ENCODE assay signal across 8 cellular contexts in genomic region chr6:149318581-149319286, GRCh38. TPM values are rescaled to one million over a fixed set of nuclear protein-coding genes. Genes with fewer than 3 reads are reported as not detected.
DNase-seq lines count a peak whose midpoint lies in the region; ATAC-seq, FAIRE-seq and TF ChIP-seq lines count a peak whose summit lies in the region.

No MANE protein-coding gene starts in this region.

- H3K27ac ChIP-seq in CD8-positive, alpha-beta T cell (ENCODE audit: low read depth, low read length): peak overlapping the region; percentile 35
- H3K27ac ChIP-seq in KMS-11 (no peak overlapping the region), iPS-20b (ENCODE audit: low read length) (peak overlapping the region; percentile 48), small intestine (ENCODE audit: low read depth in 1 of 2, low read length in 1 of 2) (peak overlapping the region; percentile 25 to 55)

- H3K9me3 ChIP-seq in CD8-positive, alpha-beta T cell (ENCODE audit: low read length): no peaks in the 10 kb centered on the region
- no peaks in the 10 kb centered on the region for H3K9me3 ChIP-seq in iPS-20b (ENCODE audit: insufficient read depth, low read depth, low read length)
- H3K9me3 ChIP-seq in small intestine (ENCODE audit: control insufficient read depth, low read depth): no peaks in the 10 kb centered on the region

- no peaks in the 10 kb centered on the region for H3K27me3 Mint-ChIP-seq in CD8-positive, alpha-beta T cell (ENCODE audit: low read depth)

- peak overlapping the region; percentile 36 for H3K4me3 ChIP-seq in CD8-positive, alpha-beta T cell (ENCODE audit: low read depth, low read length)
- H3K4me3 ChIP-seq in KMS-11 (IDR thresholded peaks at IDR 0.05; ENCODE audit: insufficient read depth, low read depth, low read length) (no peak overlapping the region), iPS-20b (ENCODE audit: low read length) (peak overlapping the region; percentile 95), small intestine (ENCODE audit: low read depth in 1 of 2, low read length in 2 of 2) (peak overlapping the region; percentile 76 to 99)

- H3K36me3 ChIP-seq in CD8-positive, alpha-beta T cell (ENCODE audit: insufficient read depth, low read length): no peaks in the 10 kb centered on the region
- H3K36me3 ChIP-seq in KMS-11 (ENCODE audit: insufficient read depth) (no peaks in the 10 kb centered on the region), iPS-20b (ENCODE audit: insufficient read depth, low read depth, low read length) (no peaks in the 10 kb centered on the region), small intestine (ENCODE audit: control insufficient read depth in 2 of 2, insufficient read depth in 2 of 2, low read length in 2 of 2) (no peaks in the 10 kb centered on the region)

- CTCF ChIA-PET in CD8-positive, alpha-beta T cell (lab: Charles Lee): interaction anchor here (2.3 kb wide), 1 partner anchor 113 kb away, joined by 11 read pairs; no protein-coding TSS in a partner anchor

- peaks cover 54% of the 10 kb centered on the region; the same call in 1 of the 2 replicates for H3K79me2 ChIP-seq in KMS-11 (ENCODE audit: insufficient read depth, low read depth)

- peak overlapping the region; percentile 89 for H3K4me3 Mint-ChIP-seq in CD8-positive, alpha-beta T cell

- H3K36me3 Mint-ChIP-seq in CD8-positive, alpha-beta T cell: peaks cover 10% of the 10 kb centered on the region
- peaks cover 6 to 31% of the 10 kb centered on the region in 2 donors for H3K36me3 Mint-ChIP-seq in activated naive CD4-positive, alpha-beta T cell treated with anti-CD3 and anti-CD28 coated beads, Interleukin-2, amount 50 U/mL, for 72 hours

- peak overlapping the region; percentile 94 for H3K27ac Mint-ChIP-seq in CD8-positive, alpha-beta T cell
- peak overlapping the region; percentile 95 to 97 for H3K27ac Mint-ChIP-seq in activated naive CD4-positive, alpha-beta T cell treated with anti-CD3 and anti-CD28 coated beads, Interleukin-2, amount 50 U/mL, for 72 hours

- 0 to 2% (median 1%) methylated on average over 14 of the region's 14 CpGs for WGBS in small intestine, 3 donors

- H2AFZ ChIP-seq in KMS-11 (ENCODE audit: low read depth): no peak overlapping the region

- 0 out of 2 replicates have a peak, but pooled peaks cover 3% of the 10 kb centered on the region for H4K20me1 ChIP-seq in KMS-11 (ENCODE audit: insufficient read depth)

- intact Hi-C loops in CD8-positive, alpha-beta T cell (cut with DNase I, micrococcal nuclease): loop anchor here (5.0 to 10.0 kb wide), 6 partner anchors 34 to 574 kb away; partner anchors contain the start of genes PPIL4 (in 1 of the 2), UST (in 1 of the 2) and ZC3H12D (in 1 of the 2)

- peak overlapping the region; percentile 47 for H3K4me2 ChIP-seq in KMS-11

- H3K4me1 ChIP-seq in CD8-positive, alpha-beta T cell (ENCODE audit: insufficient read depth, low read length): peaks cover 48% of the 10 kb centered on the region
- H3K4me1 ChIP-seq in KMS-11 (ENCODE audit: low read depth, poor library complexity, severe bottlenecking) (peaks cover 31% of the 10 kb centered on the region), iPS-20b (ENCODE audit: insufficient read depth, low read length) (peaks cover 22% of the 10 kb centered on the region), small intestine (ENCODE audit: control insufficient read depth in 2 of 2, insufficient read depth in 1 of 2, low read depth in 1 of 2, low read length in 1 of 2) (no peaks in the 10 kb centered on the region)

- no peaks in the 10 kb centered on the region for H3K27me3 ChIP-seq in CD8-positive, alpha-beta T cell (ENCODE audit: insufficient read depth, low read length)
- H3K27me3 ChIP-seq in KMS-11 (ENCODE audit: insufficient read depth, low read depth) (no peaks in the 10 kb centered on the region), iPS-20b (ENCODE audit: insufficient read depth, low read length) (no peaks in the 10 kb centered on the region), small intestine (ENCODE audit: control insufficient read depth in 2 of 2, insufficient read depth in 2 of 2, low read length in 2 of 2) (no peaks in the 10 kb centered on the region)

- no peaks in the 10 kb centered on the region for H3K9me3 Mint-ChIP-seq in CD8-positive, alpha-beta T cell
- H3K9me3 Mint-ChIP-seq in activated naive CD4-positive, alpha-beta T cell treated with anti-CD3 and anti-CD28 coated beads, Interleukin-2, amount 50 U/mL, for 72 hours: peaks cover under 1 to 3% of the 10 kb centered on the region in 2 donors

- FAIRE-seq in small intestine (lab: Jason Lieb, UNC): no peak

- POLR2A ChIA-PET in CD8-positive, alpha-beta T cell (lab: Charles Lee): interaction anchor here (1.0 kb wide), 1 partner anchor 27 kb away, joined by 3 read pairs; no protein-coding TSS in a partner anchor

- H3K9ac ChIP-seq in KMS-11: no peak overlapping the region; the same call in 1 of the 2 replicates
- peak overlapping the region; percentile 77; the same call in 1 of the 2 replicates for H3K9ac ChIP-seq in iPS-20b (ENCODE audit: low read depth, low read length)

- H3K4me1 Mint-ChIP-seq in CD8-positive, alpha-beta T cell (ENCODE audit: low read depth): peaks cover 55% of the 10 kb centered on the region

- no peak for TF ChIP-seq CTCF in CD8-positive, alpha-beta T cell (IDR thresholded peaks at IDR 0.05)
- TF ChIP-seq CTCF in KMS-11 (conservative IDR thresholded peaks at IDR 0.05; ENCODE audit: low read depth, low read length): no peak

- DNase-seq in CD8-positive, alpha-beta T cell: peak in 5 of 7 experiments; percentile 5 to 66 (median 52)
- peak in 1 of 2 donors; percentile 28 for DNase-seq in activated naive CD4-positive, alpha-beta T cell treated with anti-CD3 and anti-CD28 coated beads, Interleukin-2, amount 50 U/mL, for 72 hours (ENCODE audit: low spot score in 2 of 2)
- peak; percentile 31 for DNase-seq in small intestine
- no peak for DNase-seq in cortex of kidney (lab: John Stamatoyannopoulos, UW)
- DNase-seq in foreskin melanocyte: no peak

- peak; percentile 27 for ATAC-seq in CD8-positive, alpha-beta T cell
- ATAC-seq in GM18907 (IDR thresholded peaks at IDR 0.05; ENCODE audit: unreplicated experiment): peak; percentile 8
- peak; percentile 59 to 62 for ATAC-seq in activated naive CD4-positive, alpha-beta T cell treated with anti-CD3 and anti-CD28 coated beads, Interleukin-2, amount 50 U/mL, for 72 hours

RNA-seq across cellular contexts. Expression of gene TAB2, which starts 1.2 kb away (rescaled TPM):
- 100 to 1,000 TPM; 129 to 132 TPM for total RNA-seq in CD8-positive, alpha-beta T cell
- 10 to 100 TPM; 88.0 to 98.2 TPM for total RNA-seq in activated naive CD4-positive, alpha-beta T cell treated with anti-CD3 and anti-CD28 coated beads, Interleukin-2, amount 50 U/mL, for 72 hours
- polyA plus RNA-seq in small intestine: 10 to 100 TPM; 19.7 to 22.2 (median 21.7) TPM

Comparison
In these comparisons a context has a peak if more than half of its experiments do, and no peak if none do; other contexts are left out.
1. ATAC-seq: peak in every context shown above with its lines; median percentile 60 in activated naive CD4-positive, alpha-beta T cell treated with anti-CD3 and anti-CD28 coated beads, Interleukin-2, amount 50 U/mL, for 72 hours; 27 in CD8-positive, alpha-beta T cell; 8 in GM18907.
2. DNase-seq: peak in CD8-positive, alpha-beta T cell (5 of 7) and small intestine (single experiment); none in cortex of kidney (single experiment) and foreskin melanocyte (single experiment).